8 cellular contexts compared by ENCODE assay signal in genomic region chr16:3401719-3402397, GRCh38. TPM values are rescaled to one million over a fixed set of nuclear protein-coding genes. Genes with fewer than 3 reads are reported as not detected.
DNase-seq lines count a peak whose midpoint lies in the region; ATAC-seq and TF ChIP-seq lines count a peak whose summit lies in the region.

No MANE protein-coding gene starts in this region.

- H3K9me3 Mint-ChIP-seq in stimulated activated naive CD8-positive, alpha-beta T cell treated with anti-CD3 and anti-CD28 coated beads, Interleukin-15, Interleukin-2, amounts not matched to agents 100 ng/mL and 50 ng/mL, for 24 hours, result peaks cover 25% of the 10 kb centered on the region

- peaks cover 5% of the 10 kb centered on the region; the same call in 1 of the 2 replicates for H3K4me1 ChIP-seq in SJCRH30
- H3K4me1 ChIP-seq in neutrophil (ENCODE audit: control insufficient read depth in 1 of 2, insufficient read depth in 1 of 2, low read depth in 1 of 2, low read length in 1 of 2), result peaks cover 17 to 22% of the 10 kb centered on the region in 2 experiments

- peaks cover 7% of the 10 kb centered on the region for H3K9me3 ChIP-seq in SJCRH30 (replicated peaks)
- H3K9me3 ChIP-seq in neutrophil, result peaks cover 9% of the 10 kb centered on the region

- H3K36me3 Mint-ChIP-seq in stimulated activated naive CD8-positive, alpha-beta T cell treated with anti-CD3 and anti-CD28 coated beads, Interleukin-15, Interleukin-2, amounts not matched to agents 100 ng/mL and 50 ng/mL, for 24 hours (ENCODE audit: low read depth), result peaks cover 64% of the 10 kb centered on the region

- ATAC-seq in stimulated activated naive CD8-positive, alpha-beta T cell treated with anti-CD3 and anti-CD28 coated beads, Interleukin-15, Interleukin-2, amounts not matched to agents 100 U/mL and 50 U/mL, for 24 hours, result no peak
- ATAC-seq in HG02981 (IDR thresholded peaks at IDR 0.05; ENCODE audit: unreplicated experiment), result no peak

- H3K4me3 Mint-ChIP-seq in stimulated activated naive CD8-positive, alpha-beta T cell treated with anti-CD3 and anti-CD28 coated beads, Interleukin-15, Interleukin-2, amounts not matched to agents 100 ng/mL and 50 ng/mL, for 24 hours, result peak overlapping the region; percentile 94

- peak overlapping the region; percentile 90 for H3K27ac Mint-ChIP-seq in stimulated activated naive CD8-positive, alpha-beta T cell treated with anti-CD3 and anti-CD28 coated beads, Interleukin-15, Interleukin-2, amounts not matched to agents 100 ng/mL and 50 ng/mL, for 24 hours

- no peak for DNase-seq in stimulated activated naive CD8-positive, alpha-beta T cell treated with anti-CD3 and anti-CD28 coated beads, Interleukin-15, Interleukin-2, amounts not matched to agents 100 U/mL and 50 U/mL, for 24 hours
- DNase-seq in SJCRH30 (peak; percentile 42 to 51), epithelial cell of esophagus (ENCODE audit: low read depth) (peak; percentile 8), ureter (ENCODE audit: low spot score) (no peak), NCI-H524 (lab: John Stamatoyannopoulos, UW) (no peak)

- H3K27me3 ChIP-seq in SJCRH30 (no peaks in the 10 kb centered on the region), neutrophil (no peaks in the 10 kb centered on the region)

- peak overlapping the region; percentile 4; the same call in 1 of the 2 replicates for H3K27ac ChIP-seq in SJCRH30
- peak overlapping the region; percentile 85 for H3K27ac ChIP-seq in neutrophil

- TF ChIP-seq CTCF in epithelial cell of esophagus (IDR thresholded peaks at IDR 0.05; ENCODE audit: insufficient read depth, low read depth, low read length, missing control alignments) (no peak), neutrophil (IDR thresholded peaks at IDR 0.05) (no peak)

- H3K4me1 Mint-ChIP-seq in stimulated activated naive CD8-positive, alpha-beta T cell treated with anti-CD3 and anti-CD28 coated beads, Interleukin-15, Interleukin-2, amounts not matched to agents 100 ng/mL and 50 ng/mL, for 24 hours (ENCODE audit: low read depth), result peaks cover 45% of the 10 kb centered on the region

- H3K36me3 ChIP-seq in SJCRH30 (peaks cover 40% of the 10 kb centered on the region), neutrophil (peaks cover 37% of the 10 kb centered on the region)

- H3K27me3 Mint-ChIP-seq in stimulated activated naive CD8-positive, alpha-beta T cell treated with anti-CD3 and anti-CD28 coated beads, Interleukin-15, Interleukin-2, amounts not matched to agents 100 ng/mL and 50 ng/mL, for 24 hours, result no peaks in the 10 kb centered on the region

- H3K4me3 ChIP-seq in SJCRH30 (peak overlapping the region; percentile 71), epithelial cell of esophagus (ENCODE audit: low read length) (peak overlapping the region; percentile 78), neutrophil (ENCODE audit: low read depth in 1 of 2, low read length in 1 of 2) (peak overlapping the region; percentile 83)

RNA-seq across cellular contexts. Expression of gene ZNF174, which starts 0.8 kb away (rescaled TPM):
- total RNA-seq in SJCRH30 (2014; rRNA removed; shearing (Covaris generic)), result 13.1 and 14.5 TPM in 2 replicates
- total RNA-seq in ureter, result 14.5 TPM

RNA-seq across cellular contexts. Expression of gene ZSCAN32, which starts 1.1 kb away (rescaled TPM):
- 15.6 and 16.7 TPM in 2 replicates for total RNA-seq in SJCRH30 (2014; rRNA removed; shearing (Covaris generic))
- total RNA-seq in ureter, result 15.7 TPM

RNA-seq across cellular contexts. Expression of gene ZNF597, which starts 41.4 kb away (rescaled TPM):
- total RNA-seq in SJCRH30 (2014; rRNA removed; shearing (Covaris generic)), result 2.9 and 3.0 TPM in 2 replicates
- total RNA-seq in ureter, result 4.8 TPM

RNA-seq across cellular contexts. Expression of gene NAA60, which starts 41.6 kb away (rescaled TPM):
- 14.1 and 21.7 TPM in 2 replicates for total RNA-seq in SJCRH30 (2014; rRNA removed; shearing (Covaris generic))
- total RNA-seq in ureter, result 54.4 TPM

RNA-seq across cellular contexts. Expression of gene OR2C1, which starts 46.2 kb away (rescaled TPM):
- total RNA-seq in SJCRH30 (2014; rRNA removed; shearing (Covaris generic)), result not detected in 2 replicates
- total RNA-seq in ureter, result not detected

Comparison
In these comparisons a context has a peak if more than half of its experiments do, and no peak if none do; other contexts are left out.
1. DNase-seq: peak in SJCRH30 (2 of 2) and epithelial cell of esophagus (single experiment); none in stimulated activated naive CD8-positive, alpha-beta T cell treated with anti-CD3 and anti-CD28 coated beads, Interleukin-15, Interleukin-2, amounts not matched to agents 100 U/mL and 50 U/mL, for 24 hours (single experiment), ureter (single experiment) and NCI-H524 (0 of 2).
2. Peak in every context shown above with its lines, with median percentiles within 50 percentile points of each other: H3K4me3 ChIP-seq.